In the genomic region with DNA sequence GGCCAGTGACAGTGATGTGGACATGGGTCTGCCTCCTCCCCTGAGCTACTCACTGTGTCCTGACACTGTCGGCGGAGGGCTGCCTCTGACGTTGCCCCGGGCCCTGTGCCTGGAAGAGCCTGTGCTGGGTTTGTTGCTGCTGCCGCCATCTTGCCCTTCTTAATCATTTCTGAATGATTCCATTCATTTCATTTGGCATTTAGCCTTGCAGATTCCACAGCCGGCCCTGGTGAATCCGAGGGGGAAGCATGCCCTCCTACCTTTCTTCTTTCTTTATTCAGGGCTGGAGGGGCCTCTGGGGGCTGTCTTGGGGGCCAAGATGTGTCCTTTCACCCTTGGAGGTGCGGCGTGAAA, we compare ENCODE assay signal across 23 cellular contexts.
"Had no signal": no experiment of that assay in that cellular context is flagged by ENCODE, and none has a peak within 500 bp of the region (broad histone marks: within the 10 kb centered on the region; RNA-seq: fewer than 3 reads in every experiment).

No MANE protein-coding gene starts in this region.

- H3K27ac ChIP-seq: esophagus muscularis mucosa, gastroesophageal sphincter, pancreas, SK-N-MC, transverse colon, vagina had no signal

- H3K36me3 ChIP-seq: esophagus muscularis mucosa, gastroesophageal sphincter, pancreas, transverse colon, vagina had no signal

- H3K27me3 ChIP-seq: esophagus muscularis mucosa, gastroesophageal sphincter, pancreas, transverse colon, vagina had no signal

- H3K9me3 ChIP-seq: pancreas, vagina had no signal

- H3K4me3 ChIP-seq: esophagus muscularis mucosa, gastroesophageal sphincter, mucosa of descending colon, pancreas, SK-N-MC, transverse colon, vagina had no signal

- H3K4me1 ChIP-seq: esophagus muscularis mucosa, gastroesophageal sphincter, pancreas, transverse colon, vagina had no signal

- ATAC-seq: gastroesophageal sphincter; left lobe of liver; mucosa of descending colon; pancreas; stimulated activated naive CD8-positive, alpha-beta T cell treated with anti-CD3 and anti-CD28 coated beads, Interleukin-15, Interleukin-2, amounts not matched to agents 100 U/mL and 50 U/mL, for 24 hours; T-cell had no signal

- DNase-seq: activated B cell treated with CpG ODN at 0.5 μM for 24 hours; activated CD4-positive, alpha-beta memory T cell treated with anti-CD3 and anti-CD28 coated beads, Interleukin-2, amount 10 ng/mL, durations not matched to agents 7 days and 5 days; activated CD4-positive, alpha-beta T cell treated with anti-CD3 and anti-CD28 coated beads for 4 hours; activated naive CD4-positive, alpha-beta T cell treated with Interleukin-2 at 50 U/mL for 16 hours; activated naive CD8-positive, alpha-beta T cell treated with anti-CD3 and anti-CD28 coated beads, Interleukin-2, amount 10 ng/mL, durations not matched to agents 7 days and 5 days; activated T-cell treated with anti-CD3 and anti-CD28 coated beads, Interleukin-2, amount 50 U/mL, for 24 hours; effector memory CD4-positive, alpha-beta T cell; islet precursor cell; mammary epithelial cell; mucosa of descending colon; naive B cell; retina; stimulated activated CD4-positive, alpha-beta T cell treated with anti-CD3 and anti-CD28 coated beads, Interleukin-12 subunit alpha, Interleukin-12 subunit beta, amount 100 ng/mL, for 4 hours; stimulated activated CD4-positive, alpha-beta T cell treated with anti-CD3 and anti-CD28 coated beads, Interleukin-1b, Interleukin-23, amount 100 ng/mL, for 48 hours; stimulated activated naive CD8-positive, alpha-beta T cell treated with anti-CD3 and anti-CD28 coated beads, Interleukin-15, Interleukin-2, amounts not matched to agents 100 U/mL and 50 U/mL, for 24 hours; T-cell; transverse colon had no signal
